Comparison of ENCODE assay signal across 1 cellular context in the genomic region with DNA sequence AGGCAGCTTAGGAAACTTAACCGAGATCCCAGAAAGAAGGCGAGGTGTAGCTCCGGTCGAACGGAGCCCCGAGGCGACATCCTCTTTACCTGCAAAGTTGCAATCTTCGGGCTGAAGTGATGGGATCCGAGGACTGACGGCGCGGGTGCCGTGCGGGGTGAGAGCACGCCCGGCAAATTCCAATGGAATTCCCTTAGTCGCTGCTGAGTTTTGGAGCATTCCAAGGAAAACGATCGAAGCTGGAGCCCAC.
A peak's percentile ranks its signal among the peaks of the same experiment; 100 is the strongest.
TF ChIP-seq lines count a peak whose summit lies in the region.

No MANE protein-coding gene starts in this region.

TF ChIP-seq in GM23338, 12 proteins besides CTCF, POLR2A, EP300 and RAD21:
- no peak for TF ChIP-seq ZNF462 (CRISPR knock-in tag; IDR thresholded peaks at IDR 0.05)
- TF ChIP-seq STAT1 (IDR thresholded peaks at IDR 0.05; ENCODE audit: unreplicated experiment): no peak
- TF ChIP-seq JUNB (IDR thresholded peaks at IDR 0.05; ENCODE audit: unreplicated experiment): no peak
- TF ChIP-seq EZH2 (IDR thresholded peaks at IDR 0.05; ENCODE audit: low read depth, unreplicated experiment): peak; percentile 20
